11 cellular contexts compared by ENCODE assay signal in genomic region chr16:1780677-1781072, GRCh38. TPM values are rescaled to one million over a fixed set of nuclear protein-coding genes. Genes with fewer than 3 reads are reported as not detected.
DNase-seq lines count a peak whose midpoint lies in the region; ATAC-seq and TF ChIP-seq lines count a peak whose summit lies in the region.
"Had no signal": no experiment of that assay in that cellular context is flagged by ENCODE, and none has a peak within 500 bp of the region (broad histone marks: within the 10 kb centered on the region; RNA-seq: fewer than 3 reads in every experiment).

No MANE protein-coding gene starts in this region.

- H3K27me3 ChIP-seq in heart left ventricle: no peaks in the 10 kb centered on the region
- H3K27me3 ChIP-seq in Panc1 (ENCODE audit: control insufficient read depth, insufficient read depth, low read length): no peaks in the 10 kb centered on the region
- no peaks in the 10 kb centered on the region for H3K27me3 ChIP-seq in skeletal muscle tissue (ENCODE audit: control insufficient read depth in 3 of 3, insufficient read depth in 3 of 3, low read length in 3 of 3)

- ATAC-seq in heart left ventricle (no peak), Right ventricle myocardium superior (ENCODE audit: poor library complexity) (no peak), Panc1 (no peak), GM19452 (IDR thresholded peaks at IDR 0.05; ENCODE audit: unreplicated experiment) (no peak)
- ATAC-seq: activated CD4-positive, CD25-positive, alpha-beta regulatory T cell treated with anti-CD3 and anti-CD28 coated beads, Interleukin-2, amount 50 U/mL, for 24 hours had no signal

- peaks cover 0 to 56% (median 42%) of the 10 kb centered on the region in 9 donors for H3K36me3 ChIP-seq in heart left ventricle
- peaks cover 3% of the 10 kb centered on the region; the same call in 1 of the 2 replicates for H3K36me3 ChIP-seq in Panc1 (ENCODE audit: control insufficient read depth, insufficient read depth, low read length)
- peaks cover 32 to 49% (median 36%) of the 10 kb centered on the region in 3 donors for H3K36me3 ChIP-seq in skeletal muscle tissue (ENCODE audit: control insufficient read depth in 3 of 3, insufficient read depth in 3 of 3, low read length in 3 of 3)

- in situ Hi-C loops in Panc1 (cut with HindIII; ENCODE audit: low pct_unique_long_range_greater_than_20kb, low sequenced_read_pairs): no loop called here

- TF ChIP-seq POLR2A in heart left ventricle (IDR thresholded peaks at IDR 0.05): no peak

- peak overlapping the region in 4 of 12 donors; percentile 9 to 100 (median 80) for H3K4me3 ChIP-seq in heart left ventricle
- H3K4me3 ChIP-seq in Panc1 (ENCODE audit: low read depth in 2 of 2, low read length in 2 of 2): peak overlapping the region; percentile 72 to 98; a peak in 3 of 4 replicates
- peak overlapping the region in 2 of 3 donors; percentile 87 to 89 for H3K4me3 ChIP-seq in skeletal muscle tissue (ENCODE audit: low read length in 3 of 3)

- TF ChIP-seq CTCF in heart left ventricle (IDR thresholded peaks at IDR 0.05) (no peak), Panc1 (IDR thresholded peaks at IDR 0.05) (no peak)

- no TSS peak for BruUV-seq in Panc1 (replicated peaks; lab: Mats Ljungman, UMichigan)

- WGBS in heart left ventricle, 4 donors: 74 to 81% (median 79%) methylated on average over 6 of the region's 6 CpGs

- DNase-seq in heart left ventricle (peak in 3 of 5 donors; percentile 4 to 33 (median 15)), Right ventricle myocardium superior (no peak), Panc1 (ENCODE audit: low read depth, low spot score) (no peak), epithelial cell of prostate (ENCODE audit: low read depth, low spot score) (no peak), hippocampal formation (lab: John Stamatoyannopoulos, UW) (no peak), DMS53 treated with DMSO at 0.1 percent for 48 hours (lab: John Stamatoyannopoulos, UW; ENCODE audit: unreplicated experiment) (no peak)
- DNase-seq: anterior cingulate cortex, NCI-H2029 had no signal

- no peak overlapping the region for H3K27ac ChIP-seq in heart left ventricle
- peak overlapping the region; percentile 79 for H3K27ac ChIP-seq in Panc1 (ENCODE audit: low read length)
- peak overlapping the region; percentile 82 for H3K27ac ChIP-seq in epithelial cell of prostate
- peak overlapping the region; percentile 25 for H3K27ac ChIP-seq in skeletal muscle tissue (ENCODE audit: low read depth, low read length)

- intact Hi-C loops in heart left ventricle (cut with DNase I): loop anchor here in 1 of 10 donors (5.0 kb wide), 2 partner anchors 162 to 468 kb away; partner anchors contain the start of gene MSRB1
- intact Hi-C loops in Right ventricle myocardium superior (cut with DNase I): no loop called here
- intact Hi-C loops in Panc1 (cut with micrococcal nuclease; ENCODE audit: unreplicated experiment): no loop called here

- POLR2A ChIA-PET in Panc1 (lab: Charles Lee): interaction anchor here (0.6 kb wide), 1 partner anchor 345 kb away, joined by 4 read pairs; no protein-coding TSS in a partner anchor

- CTCF ChIA-PET in Panc1 (lab: Charles Lee): interaction anchor here (0.6 kb wide), 1 partner anchor 438 kb away, joined by 6 read pairs; no protein-coding TSS in a partner anchor

- H3K4me1 ChIP-seq in heart left ventricle (peaks cover 2 to 50% (median 28%) of the 10 kb centered on the region in 12 donors), Panc1 (ENCODE audit: control insufficient read depth, insufficient read depth, low read length) (peaks cover 49% of the 10 kb centered on the region), skeletal muscle tissue (ENCODE audit: control insufficient read depth in 3 of 3, insufficient read depth in 3 of 3, low read length in 3 of 3) (peaks cover 30 to 53% (median 39%) of the 10 kb centered on the region in 3 donors)

- H3K9me3 ChIP-seq in heart left ventricle (no peaks in the 10 kb centered on the region), Panc1 (ENCODE audit: control insufficient read depth, insufficient read depth, low read depth, low read length) (no peaks in the 10 kb centered on the region), skeletal muscle tissue (ENCODE audit: control insufficient read depth in 3 of 3, low read length in 3 of 3) (no peaks in the 10 kb centered on the region)

- peak overlapping the region; percentile 82 to 92 (median 82) for H3K9ac ChIP-seq in skeletal muscle tissue (ENCODE audit: low read depth in 1 of 3, low read length in 3 of 3)

RNA-seq across cellular contexts. Expression of gene SPSB3, which starts 1.7 kb away (rescaled TPM):
- 100 to 1,000 TPM in 1 of 9 donors, 10 to 100 TPM in 8; 25.8 to 100 (median 31.8) TPM for total RNA-seq in heart left ventricle
- 10 to 100 TPM; 44.5 to 52.0 TPM for polyA plus RNA-seq in heart left ventricle
- total RNA-seq in Right ventricle myocardium superior: 37.5 TPM
- 23.0 TPM for total RNA-seq in Panc1 (2021; ENCODE audit: unreplicated experiment)
- 40.3 TPM for polyA plus RNA-seq in Panc1 (2012; ENCODE audit: insufficient read length)
- 27.7 TPM for total RNA-seq in skeletal muscle tissue

RNA-seq across cellular contexts. Expression of gene NUBP2, which starts 2.1 kb away (rescaled TPM):
- total RNA-seq in heart left ventricle (10 to 100 TPM; 26.7 to 81.9 (median 30.1) TPM), Right ventricle myocardium superior (34.8 TPM), Panc1 (2021; ENCODE audit: unreplicated experiment) (85.8 TPM), skeletal muscle tissue (40.7 TPM)
- polyA plus RNA-seq in heart left ventricle: 10 to 100 TPM; 41.2 to 63.1 TPM
- 114 TPM for polyA plus RNA-seq in Panc1 (2012; ENCODE audit: insufficient read length)

RNA-seq across cellular contexts. Expression of gene MRPS34, which starts 7.7 kb away (rescaled TPM):
- total RNA-seq in heart left ventricle (100 to 1,000 TPM in 2 of 9 donors, 10 to 100 TPM in 7; 58.0 to 123 (median 79.3) TPM), Right ventricle myocardium superior (91.8 TPM), Panc1 (2021; ENCODE audit: unreplicated experiment) (187 TPM), skeletal muscle tissue (17.7 TPM)
- polyA plus RNA-seq in heart left ventricle: 100 to 1,000 TPM; 117 to 118 TPM
- polyA plus RNA-seq in Panc1 (2012; ENCODE audit: insufficient read length): 283 TPM

RNA-seq across cellular contexts. Expression of gene EME2, which starts 8.1 kb away (rescaled TPM):
- total RNA-seq in heart left ventricle (10 to 100 TPM in 2 of 9 donors, 1 to 10 TPM in 7; 3.4 to 12.9 (median 6.0) TPM), Right ventricle myocardium superior (7.1 TPM), Panc1 (2021; ENCODE audit: unreplicated experiment) (53.4 TPM), skeletal muscle tissue (5.2 TPM)
- 1 to 10 TPM; 3.6 to 7.8 TPM for polyA plus RNA-seq in heart left ventricle
- polyA plus RNA-seq in Panc1 (2012; ENCODE audit: insufficient read length): 37.7 TPM

RNA-seq across cellular contexts. Expression of gene NME3, which starts 9.3 kb away (rescaled TPM):
- total RNA-seq in heart left ventricle (10 to 100 TPM; 24.4 to 68.3 (median 31.3) TPM), Right ventricle myocardium superior (33.6 TPM), Panc1 (2021; ENCODE audit: unreplicated experiment) (117 TPM), skeletal muscle tissue (20.4 TPM)
- 10 to 100 TPM; 27.4 to 86.4 TPM for polyA plus RNA-seq in heart left ventricle
- 233 TPM for polyA plus RNA-seq in Panc1 (2012; ENCODE audit: insufficient read length)

Comparison
In these comparisons a context has a peak if more than half of its experiments do, and no peak if none do; other contexts are left out.
1. DNase-seq: peak in heart left ventricle (3 of 5); none in Right ventricle myocardium superior (single experiment), Panc1 (single experiment), epithelial cell of prostate (single experiment), hippocampal formation (0 of 2) and DMS53 treated with DMSO at 0.1 percent for 48 hours (single experiment).
2. H3K27ac ChIP-seq: peak in Panc1 (single experiment), epithelial cell of prostate (single experiment) and skeletal muscle tissue (single experiment); none in heart left ventricle (0 of 12).